8 cellular contexts compared by ENCODE assay signal in genomic region chr12:12786716-12787601, GRCh38. TPM values are rescaled to one million over a fixed set of nuclear protein-coding genes. Genes with fewer than 3 reads are reported as not detected.
DNase-seq lines count a peak whose midpoint lies in the region; ATAC-seq lines count a peak whose summit lies in the region.

No MANE protein-coding gene starts in this region.

- H4K20me1 ChIP-seq in BLaER1 treated with 17β-estradiol and CSF1 and Interleukin-3, amounts not matched to agents 10 nM and 100 nM = no peaks in the 10 kb centered on the region

- peak; percentile 86 for ATAC-seq in GM19023 (IDR thresholded peaks at IDR 0.05; ENCODE audit: unreplicated experiment)
- peak; percentile 83 for ATAC-seq in HG03139 (IDR thresholded peaks at IDR 0.05; ENCODE audit: unreplicated experiment)
- peak; percentile 96 for ATAC-seq in activated CD8-positive, alpha-beta memory T cell treated with anti-CD3 and anti-CD28 coated beads, Interleukin-2, amount 10 ng/mL, durations not matched to agents 7 days and 5 days

- peak overlapping the region; percentile 78 for H3K4me3 Mint-ChIP-seq in activated CD8-positive, alpha-beta memory T cell treated with anti-CD3 and anti-CD28 coated beads, Interleukin-2, amount 10 ng/mL, durations not matched to agents 7 days and 5 days

- peaks cover 42% of the 10 kb centered on the region for H3K4me1 Mint-ChIP-seq in activated CD8-positive, alpha-beta memory T cell treated with anti-CD3 and anti-CD28 coated beads, Interleukin-2, amount 10 ng/mL, durations not matched to agents 7 days and 5 days

- H3K9ac ChIP-seq in BLaER1 treated with 17β-estradiol and CSF1 and Interleukin-3, amounts not matched to agents 10 nM and 100 nM = peak overlapping the region; percentile 69 to 86 (median 81)
- peak overlapping the region; percentile 93 for H3K9ac ChIP-seq in endocrine pancreas (ENCODE audit: control insufficient read depth, insufficient read depth, low read length)

- H3K36me3 Mint-ChIP-seq in activated CD8-positive, alpha-beta memory T cell treated with anti-CD3 and anti-CD28 coated beads, Interleukin-2, amount 10 ng/mL, durations not matched to agents 7 days and 5 days = no peaks in the 10 kb centered on the region

- H3K4me1 ChIP-seq in BLaER1 treated with 17β-estradiol and CSF1 and Interleukin-3, amounts not matched to agents 10 nM and 100 nM = peaks cover 28 to 54% (median 49%) of the 10 kb centered on the region in 10 experiments
- H3K4me1 ChIP-seq in endocrine pancreas (ENCODE audit: control insufficient read depth, insufficient read depth, low read length) = no peaks in the 10 kb centered on the region

- H3K36me3 ChIP-seq in BLaER1 treated with 17β-estradiol and CSF1 and Interleukin-3, amounts not matched to agents 10 nM and 100 nM = no peaks in the 10 kb centered on the region
- H3K36me3 ChIP-seq in endocrine pancreas (ENCODE audit: control insufficient read depth, insufficient read depth, low read length) = no peaks in the 10 kb centered on the region

- H3K27me3 ChIP-seq in BLaER1 treated with 17β-estradiol and CSF1 and Interleukin-3, amounts not matched to agents 10 nM and 100 nM = no peaks in the 10 kb centered on the region; a peak in 1 of 22 replicates
- H3K27me3 ChIP-seq in endocrine pancreas (ENCODE audit: control insufficient read depth, insufficient read depth, low read length) = no peaks in the 10 kb centered on the region

- H3K9me3 ChIP-seq in BLaER1 treated with 17β-estradiol and CSF1 and Interleukin-3, amounts not matched to agents 10 nM and 100 nM (replicated peaks in 1 of 11) = no peaks in the 10 kb centered on the region
- H3K9me3 ChIP-seq in endocrine pancreas (ENCODE audit: control insufficient read depth, low read length) = no peaks in the 10 kb centered on the region

- H3K9me3 Mint-ChIP-seq in activated CD8-positive, alpha-beta memory T cell treated with anti-CD3 and anti-CD28 coated beads, Interleukin-2, amount 10 ng/mL, durations not matched to agents 7 days and 5 days (ENCODE audit: low read depth) = no peaks in the 10 kb centered on the region

- H3K27ac ChIP-seq in BLaER1 treated with 17β-estradiol and CSF1 and Interleukin-3, amounts not matched to agents 10 nM and 100 nM = peak overlapping the region in 10 of 11 experiments; percentile 56 to 87 (median 83); a peak in 21 of 22 replicates

- peak overlapping the region; percentile 91 to 97 (median 95) for H3K4me2 ChIP-seq in BLaER1 treated with 17β-estradiol and CSF1 and Interleukin-3, amounts not matched to agents 10 nM and 100 nM

- H3K27me3 Mint-ChIP-seq in activated CD8-positive, alpha-beta memory T cell treated with anti-CD3 and anti-CD28 coated beads, Interleukin-2, amount 10 ng/mL, durations not matched to agents 7 days and 5 days = no peaks in the 10 kb centered on the region

- DNase-seq in NCI-H524 (lab: John Stamatoyannopoulos, UW) (peak; percentile 54 to 79), mesenteric fat pad (ENCODE audit: low spot score) (peak; percentile 94)
- DNase-seq in activated CD8-positive, alpha-beta memory T cell treated with anti-CD3 and anti-CD28 coated beads, Interleukin-2, amount 10 ng/mL, durations not matched to agents 7 days and 5 days = peak; percentile 76
- peak; percentile 56 for DNase-seq in stimulated activated CD8-positive, alpha-beta memory T cell treated with anti-CD3 and anti-CD28 coated beads, Interleukin-15, amount 100 ng/mL, for 24 hours (ENCODE audit: low read depth)

- CTCF ChIA-PET in activated CD8-positive, alpha-beta memory T cell treated with anti-CD3 and anti-CD28 coated beads, Interleukin-2, amount 10 ng/mL, durations not matched to agents 7 days and 5 days (lab: Charles Lee) = interaction anchor here (0.9 to 4.6 kb wide), 14 partner anchors 12 to 426 kb away, joined by 3 to 55 read pairs (median 7); partner anchors contain the start of gene DDX47

- H3K27ac Mint-ChIP-seq in activated CD8-positive, alpha-beta memory T cell treated with anti-CD3 and anti-CD28 coated beads, Interleukin-2, amount 10 ng/mL, durations not matched to agents 7 days and 5 days = peak overlapping the region; percentile 75

- H3K4me3 ChIP-seq in BLaER1 treated with 17β-estradiol and CSF1 and Interleukin-3, amounts not matched to agents 10 nM and 100 nM = peak overlapping the region; percentile 55 to 77 (median 64)
- peak overlapping the region; percentile 50 for H3K4me3 ChIP-seq in endocrine pancreas (ENCODE audit: control insufficient read depth, insufficient read depth, low read length)

RNA-seq across cellular contexts. Expression of gene APOLD1, which starts 1.5 kb away (rescaled TPM):
- 10 to 100 TPM in 1 of 2 experiments, 1 to 10 TPM in 1; 7.2 to 13.5 TPM for total RNA-seq in activated CD8-positive, alpha-beta memory T cell treated with anti-CD3 and anti-CD28 coated beads, Interleukin-2, amount 10 ng/mL, durations not matched to agents 7 days and 5 days
- total RNA-seq in mesenteric fat pad = 165 TPM

RNA-seq across cellular contexts. Expression of gene DDX47, which starts 26.2 kb away (rescaled TPM):
- total RNA-seq in activated CD8-positive, alpha-beta memory T cell treated with anti-CD3 and anti-CD28 coated beads, Interleukin-2, amount 10 ng/mL, durations not matched to agents 7 days and 5 days = 10 to 100 TPM; 56.0 to 68.0 TPM
- total RNA-seq in mesenteric fat pad = 60.2 TPM

Comparison
In these comparisons a context has a peak if more than half of its experiments do, and no peak if none do; other contexts are left out.
1. Peak in every context shown above with its lines: DNase-seq, ATAC-seq, H3K4me3 ChIP-seq and H3K27ac ChIP-seq.
2. RNA of gene APOLD1, which starts 1.5 kb away (total RNA-seq): 165 TPM in mesenteric fat pad (single experiment); 7.2 to 13.5 TPM in activated CD8-positive, alpha-beta memory T cell treated with anti-CD3 and anti-CD28 coated beads, Interleukin-2, amount 10 ng/mL, durations not matched to agents 7 days and 5 days; every median in the first group is over 10 times any median in the second.